1 cellular context compared by ENCODE assay signal in the genomic region with DNA sequence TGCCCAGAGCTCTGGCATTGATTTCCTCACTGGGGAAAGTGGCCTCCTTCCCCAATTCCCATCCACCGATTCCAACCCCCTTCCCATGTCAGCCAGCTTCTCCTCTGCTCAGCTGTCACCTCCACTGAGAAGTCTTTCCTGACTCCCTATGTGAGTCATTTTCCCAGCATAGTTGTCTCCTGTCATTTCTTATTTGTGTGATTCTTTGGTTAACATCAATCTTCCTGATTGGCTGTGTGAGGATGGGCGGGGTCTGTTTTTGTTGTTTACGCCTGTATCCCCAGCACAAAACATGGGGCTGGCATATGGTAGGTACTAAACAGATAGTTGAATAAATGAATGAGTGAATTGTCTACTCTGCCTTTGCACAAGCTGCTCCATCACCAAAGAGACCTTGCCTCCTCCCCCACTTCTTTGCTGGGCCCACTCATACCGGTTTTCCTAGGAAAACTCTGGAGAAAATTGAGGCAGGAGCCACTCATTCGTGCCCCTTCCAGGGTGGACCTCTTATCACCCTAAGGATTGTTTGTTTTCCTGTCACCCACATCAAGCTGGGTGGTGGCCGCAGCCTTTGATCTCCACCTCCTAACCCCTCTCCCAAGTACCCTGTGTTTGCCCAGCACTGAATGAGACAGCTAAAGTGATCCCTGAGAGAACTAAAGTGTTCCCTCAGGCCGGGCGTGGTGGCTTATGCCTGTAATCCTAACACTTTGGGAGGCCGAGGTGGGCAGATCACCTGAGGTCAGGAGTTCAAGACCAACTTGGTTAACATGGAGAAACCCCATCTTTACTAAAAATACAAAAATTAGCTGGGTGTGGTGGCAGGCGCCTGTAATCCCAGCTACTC.
TF ChIP-seq lines count a peak whose summit lies in the region.

No MANE protein-coding gene starts in this region.

TF ChIP-seq in HepG2, 621 proteins besides CTCF, POLR2A, EP300 and RAD21 (continued from another document and continues in another):
- TF ChIP-seq ZNF329 (CRISPR knock-in tag; IDR thresholded peaks at IDR 0.05; ENCODE audit: low read depth) (no peak), ZNF362 (CRISPR knock-in tag; IDR thresholded peaks at IDR 0.05; ENCODE audit: borderline replicate concordance) (no peak), USF2 (IDR thresholded peaks at IDR 0.05; ENCODE audit: low read depth, low read length) (no peak), USF2 (CRISPR knock-in tag; IDR thresholded peaks at IDR 0.05; ENCODE audit: borderline replicate concordance) (no peak), FOSL1 (CRISPR knock-in tag; IDR thresholded peaks at IDR 0.05; ENCODE audit: borderline replicate concordance) (no peak), EEA1 (CRISPR knock-in tag; IDR thresholded peaks at IDR 0.05; ENCODE audit: borderline replicate concordance) (no peak), U2AF1 (optimal IDR thresholded peaks at IDR 0.05; ENCODE audit: low read depth, low read length) (no peak), ZNF260 (CRISPR knock-in tag; IDR thresholded peaks at IDR 0.05; ENCODE audit: borderline replicate concordance, low read depth) (no peak), GATAD1 (CRISPR knock-in tag; IDR thresholded peaks at IDR 0.05) (0 out of 2 replicates have a peak, but pooled peaks have one; percentile 58), ZNF883 (CRISPR knock-in tag; IDR thresholded peaks at IDR 0.05; ENCODE audit: not compliant biosample characterization) (no peak), TFE3 (CRISPR knock-in tag; IDR thresholded peaks at IDR 0.05) (peak; percentile 71), BATF2 (CRISPR knock-in tag; IDR thresholded peaks at IDR 0.05) (no peak), E2F5 (CRISPR knock-in tag; conservative IDR thresholded peaks at IDR 0.05) (no peak), ZNF530 (CRISPR knock-in tag; IDR thresholded peaks at IDR 0.05; ENCODE audit: low read depth) (no peak), NFE2 (CRISPR knock-in tag; IDR thresholded peaks at IDR 0.05) (peak; percentile 15; the same call in 1 of the 2 replicates), FOSL2 (CRISPR knock-in tag; IDR thresholded peaks at IDR 0.05) (peak; percentile 71), HES4 (CRISPR knock-in tag; IDR thresholded peaks at IDR 0.05; ENCODE audit: borderline replicate concordance) (no peak), POLR2AphosphoS5 (IDR thresholded peaks at IDR 0.05; ENCODE audit: low read depth, low read length) (no peak), GATA4 (IDR thresholded peaks at IDR 0.05; ENCODE audit: borderline replicate concordance, low read depth) (peak; percentile 73), RXRB (CRISPR knock-in tag; IDR thresholded peaks at IDR 0.05; ENCODE audit: borderline replicate concordance) (peak; percentile 88), ZNF317 (CRISPR knock-in tag; IDR thresholded peaks at IDR 0.05) (peak; percentile 37; the same call in 1 of the 2 replicates), ZBTB20 (CRISPR knock-in tag; IDR thresholded peaks at IDR 0.05; ENCODE audit: borderline replicate concordance, low read depth) (peak; percentile 56; the same call in 1 of the 2 replicates), ZNF44 (CRISPR knock-in tag; IDR thresholded peaks at IDR 0.05) (no peak), ZNF567 (CRISPR knock-in tag; IDR thresholded peaks at IDR 0.05; ENCODE audit: borderline replicate concordance) (no peak), MEIS1 (CRISPR knock-in tag; IDR thresholded peaks at IDR 0.05; ENCODE audit: borderline replicate concordance) (peak; percentile 85; the same call in 1 of the 2 replicates), HNRNPLL (IDR thresholded peaks at IDR 0.05; ENCODE audit: low read depth, low read length, poor library complexity, severe bottlenecking) (no peak), ZBTB3 (CRISPR knock-in tag; IDR thresholded peaks at IDR 0.05; ENCODE audit: borderline replicate concordance, low read depth) (no peak), SIX4 (CRISPR knock-in tag; IDR thresholded peaks at IDR 0.05) (0 out of 2 replicates have a peak, but pooled peaks have one; percentile 53), MAFK (conservative IDR thresholded peaks at IDR 0.05 in 1 of 2, IDR thresholded peaks at IDR 0.05 in 1 of 2; ENCODE audit: low read length in 2 of 2) (no peak), ZFY (CRISPR knock-in tag; IDR thresholded peaks at IDR 0.05) (no peak), MTF1 (CRISPR knock-in tag; IDR thresholded peaks at IDR 0.05) (no peak), DPF2 (CRISPR knock-in tag; IDR thresholded peaks at IDR 0.05; ENCODE audit: borderline replicate concordance, low read depth) (peak; percentile 43), ZNF841 (CRISPR knock-in tag; IDR thresholded peaks at IDR 0.05; ENCODE audit: borderline replicate concordance) (no peak), SIN3A (IDR thresholded peaks at IDR 0.05; ENCODE audit: borderline replicate concordance, low read depth, low read length) (no peak; the same call in 1 of the 2 replicates), ZNF891 (CRISPR knock-in tag; IDR thresholded peaks at IDR 0.05) (no peak), HOXD1 (CRISPR knock-in tag; IDR thresholded peaks at IDR 0.05) (no peak), TIGD3 (CRISPR knock-in tag; IDR thresholded peaks at IDR 0.05; ENCODE audit: borderline replicate concordance) (no peak), NBN (conservative IDR thresholded peaks at IDR 0.05) (no peak), HNRNPK (IDR thresholded peaks at IDR 0.05; ENCODE audit: low read depth, low read length, poor library complexity, severe bottlenecking) (no peak), RCOR2 (CRISPR knock-in tag; IDR thresholded peaks at IDR 0.05) (peak; percentile 86), ARHGAP35 (CRISPR knock-in tag; IDR thresholded peaks at IDR 0.05; ENCODE audit: borderline replicate concordance) (no peak), TSC22D2 (CRISPR knock-in tag; IDR thresholded peaks at IDR 0.05; ENCODE audit: borderline replicate concordance) (peak; percentile 62; the same call in 1 of the 2 replicates), TCF7 (IDR thresholded peaks at IDR 0.05; ENCODE audit: low read depth) (peak; percentile 98), GABPA (IDR thresholded peaks at IDR 0.05; ENCODE audit: low read depth, low read length) (no peak), GABPA (CRISPR knock-in tag; IDR thresholded peaks at IDR 0.05; ENCODE audit: low read depth) (peak; percentile 29; the same call in 1 of the 2 replicates), POLR2AphosphoS2 (IDR thresholded peaks at IDR 0.05; ENCODE audit: low read depth, low read length) (no peak), ESRRA (CRISPR knock-in tag; IDR thresholded peaks at IDR 0.05; ENCODE audit: low read depth) (no peak), MATR3 (CRISPR knock-in tag; IDR thresholded peaks at IDR 0.05) (no peak), SMAD9 (CRISPR knock-in tag; IDR thresholded peaks at IDR 0.05) (no peak), ZNF878 (CRISPR knock-in tag; IDR thresholded peaks at IDR 0.05) (peak; percentile 25; the same call in 1 of the 2 replicates), MEIS2 (CRISPR knock-in tag; IDR thresholded peaks at IDR 0.05) (peak; percentile 99)
- TF ChIP-seq, protein P1, sequence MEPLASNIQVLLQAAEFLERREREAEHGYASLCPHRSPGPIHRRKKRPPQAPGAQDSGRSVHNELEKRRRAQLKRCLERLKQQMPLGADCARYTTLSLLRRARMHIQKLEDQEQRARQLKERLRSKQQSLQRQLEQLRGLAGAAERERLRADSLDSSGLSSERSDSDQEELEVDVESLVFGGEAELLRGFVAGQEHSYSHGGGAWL (CRISPR knock-in tag; IDR thresholded peaks at IDR 0.05), result no peak
- TF ChIP-seq, protein P2, sequence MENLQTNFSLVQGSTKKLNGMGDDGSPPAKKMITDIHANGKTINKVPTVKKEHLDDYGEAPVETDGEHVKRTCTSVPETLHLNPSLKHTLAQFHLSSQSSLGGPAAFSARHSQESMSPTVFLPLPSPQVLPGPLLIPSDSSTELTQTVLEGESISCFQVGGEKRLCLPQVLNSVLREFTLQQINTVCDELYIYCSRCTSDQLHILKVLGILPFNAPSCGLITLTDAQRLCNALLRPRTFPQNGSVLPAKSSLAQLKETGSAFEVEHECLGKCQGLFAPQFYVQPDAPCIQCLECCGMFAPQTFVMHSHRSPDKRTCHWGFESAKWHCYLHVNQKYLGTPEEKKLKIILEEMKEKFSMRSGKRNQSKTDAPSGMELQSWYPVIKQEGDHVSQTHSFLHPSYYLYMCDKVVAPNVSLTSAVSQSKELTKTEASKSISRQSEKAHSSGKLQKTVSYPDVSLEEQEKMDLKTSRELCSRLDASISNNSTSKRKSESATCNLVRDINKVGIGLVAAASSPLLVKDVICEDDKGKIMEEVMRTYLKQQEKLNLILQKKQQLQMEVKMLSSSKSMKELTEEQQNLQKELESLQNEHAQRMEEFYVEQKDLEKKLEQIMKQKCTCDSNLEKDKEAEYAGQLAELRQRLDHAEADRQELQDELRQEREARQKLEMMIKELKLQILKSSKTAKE (CRISPR knock-in tag; IDR thresholded peaks at IDR 0.05; ENCODE audit: borderline replicate concordance), result peak; percentile 52; the same call in 1 of the 2 replicates
- TF ChIP-seq, protein P3, sequence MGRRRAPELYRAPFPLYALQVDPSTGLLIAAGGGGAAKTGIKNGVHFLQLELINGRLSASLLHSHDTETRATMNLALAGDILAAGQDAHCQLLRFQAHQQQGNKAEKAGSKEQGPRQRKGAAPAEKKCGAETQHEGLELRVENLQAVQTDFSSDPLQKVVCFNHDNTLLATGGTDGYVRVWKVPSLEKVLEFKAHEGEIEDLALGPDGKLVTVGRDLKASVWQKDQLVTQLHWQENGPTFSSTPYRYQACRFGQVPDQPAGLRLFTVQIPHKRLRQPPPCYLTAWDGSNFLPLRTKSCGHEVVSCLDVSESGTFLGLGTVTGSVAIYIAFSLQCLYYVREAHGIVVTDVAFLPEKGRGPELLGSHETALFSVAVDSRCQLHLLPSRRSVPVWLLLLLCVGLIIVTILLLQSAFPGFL (CRISPR knock-in tag; IDR thresholded peaks at IDR 0.05), result no peak
- TF ChIP-seq, protein P4, sequence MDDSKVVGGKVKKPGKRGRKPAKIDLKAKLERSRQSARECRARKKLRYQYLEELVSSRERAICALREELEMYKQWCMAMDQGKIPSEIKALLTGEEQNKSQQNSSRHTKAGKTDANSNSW (CRISPR knock-in tag; IDR thresholded peaks at IDR 0.05; ENCODE audit: borderline replicate concordance), result no peak
